Comparison of ENCODE assay signal across 15 cellular contexts in the genomic region with DNA sequence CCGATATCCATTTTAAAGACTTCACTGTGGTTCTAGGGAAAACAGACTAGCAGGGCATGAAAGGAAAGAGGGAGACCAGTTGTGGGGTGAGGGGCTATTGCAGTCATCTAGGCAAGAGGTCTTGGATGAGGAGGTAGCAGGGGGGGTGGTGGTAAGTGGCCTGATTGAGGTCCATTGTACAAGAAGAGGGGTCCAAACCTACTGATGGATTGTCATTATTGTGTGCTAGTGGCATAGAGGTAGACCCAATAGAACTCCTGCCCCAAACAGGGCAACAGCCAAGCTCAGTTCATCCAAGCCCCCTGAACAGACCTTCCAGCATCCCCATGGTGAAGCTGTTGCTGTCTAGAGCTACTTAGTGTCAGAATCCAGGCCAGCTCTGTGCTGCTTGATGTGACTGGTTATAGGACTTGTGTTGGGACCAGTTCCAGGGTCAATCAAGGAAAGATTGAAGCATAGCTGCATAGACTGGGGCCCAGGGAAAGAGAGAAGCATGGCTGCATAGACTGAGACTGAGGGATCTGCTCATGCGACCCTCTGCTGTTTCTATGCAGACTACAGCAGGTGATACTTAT. TPM values are rescaled to one million over a fixed set of nuclear protein-coding genes. Genes with fewer than 3 reads are reported as not detected.
DNase-seq lines count a peak whose midpoint lies in the region; ATAC-seq, FAIRE-seq and TF ChIP-seq lines count a peak whose summit lies in the region.
"Had no signal": no experiment of that assay in that cellular context is flagged by ENCODE, and none has a peak within 500 bp of the region (broad histone marks: within the 10 kb centered on the region; RNA-seq: fewer than 3 reads in every experiment).

No MANE protein-coding gene starts in this region.

- WGBS in psoas muscle, 3 donors = 87 to 94% (median 89%) methylated on average over 2 of the region's 2 CpGs

- no peak overlapping the region for H3K4me3 Mint-ChIP-seq in CD14-positive monocyte
- H3K4me3 Mint-ChIP-seq: activated CD4-positive, alpha-beta memory T cell treated with anti-CD3 and anti-CD28 coated beads for 36 hours; natural killer cell had no signal

- H3K9me3 ChIP-seq in right atrium auricular region = no peaks in the 10 kb centered on the region
- H3K9me3 ChIP-seq in endothelial cell of umbilical vein (replicated peaks; ENCODE audit: control insufficient read depth, insufficient read depth, low read length) = no peaks in the 10 kb centered on the region
- H3K9me3 ChIP-seq in psoas muscle = no peaks in the 10 kb centered on the region
- H3K9me3 ChIP-seq in uterus = no peaks in the 10 kb centered on the region

- BruUV-seq in endothelial cell of umbilical vein (replicated peaks; lab: Mats Ljungman, UMichigan) = no TSS peak

- no peak for ATAC-seq in psoas muscle
- no peak for ATAC-seq in HG03521 (IDR thresholded peaks at IDR 0.05; ENCODE audit: unreplicated experiment)
- ATAC-seq: GM12878, natural killer cell had no signal

- no peaks in the 10 kb centered on the region for H3K27me3 ChIP-seq in right atrium auricular region
- H3K27me3 ChIP-seq in endothelial cell of umbilical vein (ENCODE audit: control insufficient read depth in 2 of 2, insufficient read depth in 2 of 2, low read length in 2 of 2) = no peaks in the 10 kb centered on the region
- peaks cover 0 to 5% (median 0%) of the 10 kb centered on the region in 3 donors for H3K27me3 ChIP-seq in psoas muscle (ENCODE audit: insufficient read depth in 3 of 3, low read length in 2 of 3)
- H3K27me3 ChIP-seq in uterus = no peaks in the 10 kb centered on the region
- H3K27me3 ChIP-seq: hepatocyte had no signal

- H3K9me3 Mint-ChIP-seq in CD14-positive monocyte = peaks cover 0 to 2% (median 0%) of the 10 kb centered on the region in 7 donors
- H3K9me3 Mint-ChIP-seq: activated CD4-positive, alpha-beta memory T cell treated with anti-CD3 and anti-CD28 coated beads for 36 hours; natural killer cell had no signal

- H3K4me1 Mint-ChIP-seq in CD14-positive monocyte = peaks cover 4% of the 10 kb centered on the region
- H3K4me1 Mint-ChIP-seq: natural killer cell had no signal

- intact Hi-C loops in cardiac septum (cut with DNase I) = no loop called here
- intact Hi-C loops in endothelial cell of umbilical vein (cut with micrococcal nuclease) = no loop called here
- intact Hi-C loops in psoas muscle (cut with DNase I) = no loop called here
- intact Hi-C loops in uterus (cut with DNase I; ENCODE audit: low total_unique reads) = no loop called here
- intact Hi-C loops in CD14-positive monocyte (cut with micrococcal nuclease) = no loop called here

- H3K9ac ChIP-seq in endothelial cell of umbilical vein (replicated peaks; ENCODE audit: extremely low read depth, insufficient read depth, low read length) = no peak overlapping the region

- H3K36me3 Mint-ChIP-seq in CD14-positive monocyte = peaks cover 0 to 4% of the 10 kb centered on the region in 2 donors
- H3K36me3 Mint-ChIP-seq: activated CD4-positive, alpha-beta memory T cell treated with anti-CD3 and anti-CD28 coated beads for 36 hours; natural killer cell had no signal

- H3K27me3 Mint-ChIP-seq in CD14-positive monocyte (ENCODE audit: low read depth in 3 of 3) = peaks cover 12 to 23% (median 15%) of the 10 kb centered on the region in 3 donors

- H3K36me3 ChIP-seq in right atrium auricular region (no peaks in the 10 kb centered on the region), endothelial cell of umbilical vein (ENCODE audit: control insufficient read depth in 2 of 2, extremely low read depth in 1 of 2, insufficient read depth in 2 of 2, low read length in 2 of 2) (no peaks in the 10 kb centered on the region), psoas muscle (ENCODE audit: insufficient read depth in 1 of 2, low read depth in 1 of 2) (no peaks in the 10 kb centered on the region), uterus (no peaks in the 10 kb centered on the region)

- POLR2A ChIA-PET in endothelial cell of umbilical vein (lab: Charles Lee) = interaction anchor here (0.9 kb wide), 1 partner anchor 12 kb away, joined by 3 read pairs; no protein-coding TSS in a partner anchor

- H3K27ac ChIP-seq in right atrium auricular region (peak overlapping the region; percentile 64), endothelial cell of umbilical vein (ENCODE audit: insufficient read depth, low read depth, low read length) (peak overlapping the region; percentile 43), psoas muscle (peak overlapping the region; percentile 31), uterus (peak overlapping the region; percentile 59 to 71)

- dilution Hi-C loops in endothelial cell of umbilical vein (cut with MboI; ENCODE audit: extremely low pct_ligation_motif_present, low sequenced_read_pairs) = no loop called here

- no peak overlapping the region for H3K4me2 ChIP-seq in endothelial cell of umbilical vein (ENCODE audit: insufficient read depth, low read length)

- CTCF ChIA-PET in endothelial cell of umbilical vein (lab: Charles Lee) = interaction anchor here (0.7 to 1.8 kb wide), 4 partner anchors 10 to 45 kb away, joined by 3 to 5 read pairs (median 4); no protein-coding TSS in a partner anchor

- H2AFZ ChIP-seq in endothelial cell of umbilical vein (ENCODE audit: low read depth, low read length) = no peak overlapping the region
- H2AFZ ChIP-seq: hepatocyte had no signal

- peaks cover 2% of the 10 kb centered on the region for H4K20me1 ChIP-seq in endothelial cell of umbilical vein (replicated peaks; ENCODE audit: control insufficient read depth, extremely low read depth, insufficient read depth, low read length)

- H3K4me3 ChIP-seq in right atrium auricular region (no peak overlapping the region), endothelial cell of umbilical vein (replicated peaks in 1 of 3; ENCODE audit: insufficient read depth in 1 of 3, low read depth in 1 of 3, low read length in 3 of 3) (no peak overlapping the region), psoas muscle (no peak overlapping the region), uterus (no peak overlapping the region)
- H3K4me3 ChIP-seq: GM12878, hepatocyte had no signal

- no peaks in the 10 kb centered on the region for H3K9me1 ChIP-seq in endothelial cell of umbilical vein (replicated peaks; ENCODE audit: control insufficient read depth, extremely low read depth, insufficient read depth, low read length)

- no peak for FAIRE-seq in endothelial cell of umbilical vein (lab: Jason Lieb, UNC)
- FAIRE-seq: GM12878, TTC549 had no signal

- DNase-seq in right atrium auricular region (ENCODE audit: low spot score) (peak; percentile 55), cardiac septum (ENCODE audit: low spot score) (no peak), endothelial cell of umbilical vein (ENCODE audit: low read depth, low spot score) (no peak), psoas muscle (no peak), uterus (no peak), CD14-positive monocyte (ENCODE audit: low spot score) (no peak), inferior parietal cortex (ENCODE audit: extremely low spot score) (no peak)
- DNase-seq: activated CD4-positive, alpha-beta memory T cell treated with anti-CD3 and anti-CD28 coated beads for 36 hours; COR-L47; GOT3; natural killer cell had no signal

- no peak overlapping the region for H3K27ac Mint-ChIP-seq in CD14-positive monocyte
- H3K27ac Mint-ChIP-seq: activated CD4-positive, alpha-beta memory T cell treated with anti-CD3 and anti-CD28 coated beads for 36 hours; natural killer cell had no signal

- TF ChIP-seq CTCF in right atrium auricular region (IDR thresholded peaks at IDR 0.05) (no peak), endothelial cell of umbilical vein (IDR thresholded peaks at IDR 0.05; ENCODE audit: extremely low read depth in 1 of 2, insufficient read depth in 1 of 2, low read depth in 1 of 2, low read length in 2 of 2) (no peak), psoas muscle (IDR thresholded peaks at IDR 0.05) (no peak), uterus (IDR thresholded peaks at IDR 0.05) (no peak), CD14-positive monocyte (IDR thresholded peaks at IDR 0.05) (no peak)

- TF ChIP-seq POLR2A in endothelial cell of umbilical vein (IDR thresholded peaks at IDR 0.05; ENCODE audit: low read depth, low read length) (no peak), uterus (IDR thresholded peaks at IDR 0.05) (no peak)

- H3K79me2 ChIP-seq in endothelial cell of umbilical vein (ENCODE audit: control insufficient read depth, insufficient read depth, low read length) = peaks cover 97% of the 10 kb centered on the region

- peaks cover 0 to 51% of the 10 kb centered on the region in 2 donors for H3K4me1 ChIP-seq in right atrium auricular region
- H3K4me1 ChIP-seq in endothelial cell of umbilical vein (ENCODE audit: control insufficient read depth, extremely low read depth, insufficient read depth, low read length) = peaks cover 44% of the 10 kb centered on the region
- peaks cover 10% of the 10 kb centered on the region for H3K4me1 ChIP-seq in psoas muscle
- peaks cover 20% of the 10 kb centered on the region in 2 donors for H3K4me1 ChIP-seq in uterus

TF ChIP-seq in endothelial cell of umbilical vein, 7 proteins besides CTCF, POLR2A, EP300 and RAD21 (continues in another document):
- TF ChIP-seq MYC (IDR thresholded peaks at IDR 0.05; ENCODE audit: low read depth, low read length) (no peak), JUN (IDR thresholded peaks at IDR 0.05; ENCODE audit: borderline replicate concordance, insufficient read depth, insufficient read length, low read depth) (no peak), POLR2AphosphoS5 (IDR thresholded peaks at IDR 0.05; ENCODE audit: insufficient read depth, low read depth, low read length) (no peak), EZH2 (IDR thresholded peaks at IDR 0.05; ENCODE audit: borderline replicate concordance, low read depth, low read length, severe bottlenecking) (no peak), GATA2 (IDR thresholded peaks at IDR 0.05; ENCODE audit: insufficient read depth, insufficient read length, low read depth, low read length) (no peak)
- TF ChIP-seq, protein P1, sequence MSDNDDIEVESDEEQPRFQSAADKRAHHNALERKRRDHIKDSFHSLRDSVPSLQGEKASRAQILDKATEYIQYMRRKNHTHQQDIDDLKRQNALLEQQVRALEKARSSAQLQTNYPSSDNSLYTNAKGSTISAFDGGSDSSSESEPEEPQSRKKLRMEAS (IDR thresholded peaks at IDR 0.05; ENCODE audit: insufficient read depth, insufficient read length) = no peak

RNA-seq across cellular contexts. Expression of a gene that starts 7.0 kb away (rescaled TPM):
- total RNA-seq in right atrium auricular region (10 to 100 TPM; 13.2 to 20.3 TPM), cardiac septum (11.8 TPM), endothelial cell of umbilical vein (75.8 and 79.2 TPM in 2 replicates), psoas muscle (1 to 10 TPM; 2.5 to 9.0 (median 4.1) TPM), uterus (10 to 100 TPM; 24.3 to 55.5 (median 31.3) TPM)
- polyA plus RNA-seq in endothelial cell of umbilical vein (26.4 and 31.1 TPM in 2 replicates), psoas muscle (1 to 10 TPM; 1.6 to 3.3 (median 2.0) TPM), CD14-positive monocyte (under 1 TPM; 0.08 to 0.20 TPM)
- polyA plus RNA-seq in endothelial cell of umbilical vein (2011; cell fraction: cytosol; rRNA removed) = 31.6 and 32.0 TPM in 2 replicates
- 85.8 and 94.0 TPM in 2 replicates for polyA plus RNA-seq in endothelial cell of umbilical vein (2011; cell fraction: nucleus; rRNA removed)
- 39.1 and 42.5 TPM in 2 replicates for polyA plus RNA-seq in endothelial cell of umbilical vein (2012)
- polyA minus RNA-seq in endothelial cell of umbilical vein = 66.1 and 67.7 TPM in 2 replicates
- polyA minus RNA-seq in endothelial cell of umbilical vein (2011; cell fraction: cytosol; rRNA and poly(A)+ RNA removed) = 7.3 TPM
- 92.1 and 117 TPM in 2 replicates for polyA minus RNA-seq in endothelial cell of umbilical vein (2011; cell fraction: nucleus; rRNA and poly(A)+ RNA removed)
